Comparison of ENCODE assay signal across 1 cellular context in the genomic region with DNA sequence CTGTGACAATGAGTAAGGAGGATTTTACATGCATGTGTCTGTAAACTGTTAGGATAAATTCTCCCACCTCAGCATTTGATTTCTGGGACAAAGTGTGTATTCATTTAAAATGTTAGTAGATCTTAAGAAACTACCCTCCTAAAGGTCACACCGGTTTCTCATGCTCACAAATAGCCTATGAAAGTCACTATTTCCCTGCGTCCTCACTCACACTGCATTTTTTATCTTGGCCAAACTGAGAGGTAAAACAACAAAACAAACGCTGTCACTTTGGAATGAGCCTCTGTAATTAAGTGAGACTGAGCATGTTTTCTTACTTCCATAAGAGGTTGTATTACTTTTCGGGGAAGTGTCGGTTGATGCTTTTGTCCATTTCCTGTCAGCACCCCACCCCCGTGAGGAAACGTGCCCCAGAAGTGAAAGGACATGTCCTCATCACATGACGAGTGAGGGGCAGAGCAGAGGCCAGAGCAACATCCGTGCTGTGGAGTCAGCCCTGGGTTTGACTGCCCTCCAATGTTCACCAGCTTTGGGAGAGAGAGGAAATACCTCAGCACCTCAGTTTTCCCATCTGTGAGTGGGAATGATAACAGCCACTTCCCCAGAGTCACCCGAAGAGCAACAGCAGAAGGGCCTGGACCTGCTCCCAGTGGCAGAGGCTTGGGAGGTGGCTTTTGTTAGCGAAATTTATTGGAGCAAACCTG.
TF ChIP-seq lines count a peak whose summit lies in the region.

No MANE protein-coding gene starts in this region.

TF ChIP-seq in GM23338, 12 proteins besides CTCF, POLR2A, EP300 and RAD21 (continued from another document):
- TF ChIP-seq, protein P1, sequence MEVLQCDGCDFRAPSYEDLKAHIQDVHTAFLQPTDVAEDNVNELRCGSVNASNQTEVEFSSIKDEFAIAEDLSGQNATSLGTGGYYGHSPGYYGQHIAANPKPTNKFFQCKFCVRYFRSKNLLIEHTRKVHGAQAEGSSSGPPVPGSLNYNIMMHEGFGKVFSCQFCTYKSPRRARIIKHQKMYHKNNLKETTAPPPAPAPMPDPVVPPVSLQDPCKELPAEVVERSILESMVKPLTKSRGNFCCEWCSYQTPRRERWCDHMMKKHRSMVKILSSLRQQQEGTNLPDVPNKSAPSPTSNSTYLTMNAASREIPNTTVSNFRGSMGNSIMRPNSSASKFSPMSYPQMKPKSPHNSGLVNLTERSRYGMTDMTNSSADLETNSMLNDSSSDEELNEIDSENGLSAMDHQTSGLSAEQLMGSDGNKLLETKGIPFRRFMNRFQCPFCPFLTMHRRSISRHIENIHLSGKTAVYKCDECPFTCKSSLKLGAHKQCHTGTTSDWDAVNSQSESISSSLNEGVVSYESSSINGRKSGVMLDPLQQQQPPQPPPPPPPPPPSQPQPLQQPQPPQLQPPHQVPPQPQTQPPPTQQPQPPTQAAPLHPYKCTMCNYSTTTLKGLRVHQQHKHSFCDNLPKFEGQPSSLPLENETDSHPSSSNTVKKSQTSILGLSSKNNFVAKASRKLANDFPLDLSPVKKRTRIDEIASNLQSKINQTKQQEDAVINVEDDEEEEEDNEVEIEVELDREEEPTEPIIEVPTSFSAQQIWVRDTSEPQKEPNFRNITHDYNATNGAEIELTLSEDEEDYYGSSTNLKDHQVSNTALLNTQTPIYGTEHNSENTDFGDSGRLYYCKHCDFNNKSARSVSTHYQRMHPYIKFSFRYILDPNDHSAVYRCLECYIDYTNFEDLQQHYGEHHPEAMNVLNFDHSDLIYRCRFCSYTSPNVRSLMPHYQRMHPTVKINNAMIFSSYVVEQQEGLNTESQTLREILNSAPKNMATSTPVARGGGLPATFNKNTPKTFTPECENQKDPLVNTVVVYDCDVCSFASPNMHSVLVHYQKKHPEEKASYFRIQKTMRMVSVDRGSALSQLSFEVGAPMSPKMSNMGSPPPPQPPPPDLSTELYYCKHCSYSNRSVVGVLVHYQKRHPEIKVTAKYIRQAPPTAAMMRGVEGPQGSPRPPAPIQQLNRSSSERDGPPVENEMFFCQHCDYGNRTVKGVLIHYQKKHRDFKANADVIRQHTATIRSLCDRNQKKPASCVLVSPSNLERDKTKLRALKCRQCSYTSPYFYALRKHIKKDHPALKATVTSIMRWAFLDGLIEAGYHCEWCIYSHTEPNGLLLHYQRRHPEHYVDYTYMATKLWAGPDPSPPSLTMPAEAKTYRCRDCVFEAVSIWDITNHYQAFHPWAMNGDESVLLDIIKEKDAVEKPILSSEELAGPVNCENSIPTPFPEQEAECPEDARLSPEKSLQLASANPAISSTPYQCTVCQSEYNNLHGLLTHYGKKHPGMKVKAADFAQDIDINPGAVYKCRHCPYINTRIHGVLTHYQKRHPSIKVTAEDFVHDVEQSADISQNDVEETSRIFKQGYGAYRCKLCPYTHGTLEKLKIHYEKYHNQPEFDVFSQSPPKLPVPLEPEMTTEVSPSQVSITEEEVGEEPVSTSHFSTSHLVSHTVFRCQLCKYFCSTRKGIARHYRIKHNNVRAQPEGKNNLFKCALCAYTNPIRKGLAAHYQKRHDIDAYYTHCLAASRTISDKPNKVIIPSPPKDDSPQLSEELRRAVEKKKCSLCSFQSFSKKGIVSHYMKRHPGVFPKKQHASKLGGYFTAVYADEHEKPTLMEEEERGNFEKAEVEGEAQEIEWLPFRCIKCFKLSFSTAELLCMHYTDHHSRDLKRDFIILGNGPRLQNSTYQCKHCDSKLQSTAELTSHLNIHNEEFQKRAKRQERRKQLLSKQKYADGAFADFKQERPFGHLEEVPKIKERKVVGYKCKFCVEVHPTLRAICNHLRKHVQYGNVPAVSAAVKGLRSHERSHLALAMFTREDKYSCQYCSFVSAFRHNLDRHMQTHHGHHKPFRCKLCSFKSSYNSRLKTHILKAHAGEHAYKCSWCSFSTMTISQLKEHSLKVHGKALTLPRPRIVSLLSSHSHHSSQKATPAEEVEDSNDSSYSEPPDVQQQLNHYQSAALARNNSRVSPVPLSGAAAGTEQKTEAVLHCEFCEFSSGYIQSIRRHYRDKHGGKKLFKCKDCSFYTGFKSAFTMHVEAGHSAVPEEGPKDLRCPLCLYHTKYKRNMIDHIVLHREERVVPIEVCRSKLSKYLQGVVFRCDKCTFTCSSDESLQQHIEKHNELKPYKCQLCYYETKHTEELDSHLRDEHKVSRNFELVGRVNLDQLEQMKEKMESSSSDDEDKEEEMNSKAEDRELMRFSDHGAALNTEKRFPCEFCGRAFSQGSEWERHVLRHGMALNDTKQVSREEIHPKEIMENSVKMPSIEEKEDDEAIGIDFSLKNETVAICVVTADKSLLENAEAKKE (CRISPR knock-in tag; IDR thresholded peaks at IDR 0.05) = no peak
- no peak for TF ChIP-seq STAT1 (IDR thresholded peaks at IDR 0.05; ENCODE audit: unreplicated experiment)
- no peak for TF ChIP-seq ZNF114 (CRISPR knock-in tag; IDR thresholded peaks at IDR 0.05)
- TF ChIP-seq, protein P2, sequence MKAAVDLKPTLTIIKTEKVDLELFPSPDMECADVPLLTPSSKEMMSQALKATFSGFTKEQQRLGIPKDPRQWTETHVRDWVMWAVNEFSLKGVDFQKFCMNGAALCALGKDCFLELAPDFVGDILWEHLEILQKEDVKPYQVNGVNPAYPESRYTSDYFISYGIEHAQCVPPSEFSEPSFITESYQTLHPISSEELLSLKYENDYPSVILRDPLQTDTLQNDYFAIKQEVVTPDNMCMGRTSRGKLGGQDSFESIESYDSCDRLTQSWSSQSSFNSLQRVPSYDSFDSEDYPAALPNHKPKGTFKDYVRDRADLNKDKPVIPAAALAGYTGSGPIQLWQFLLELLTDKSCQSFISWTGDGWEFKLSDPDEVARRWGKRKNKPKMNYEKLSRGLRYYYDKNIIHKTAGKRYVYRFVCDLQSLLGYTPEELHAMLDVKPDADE (IDR thresholded peaks at IDR 0.05) = no peak
- no peak for TF ChIP-seq EZH2phosphoT487 (IDR thresholded peaks at IDR 0.05; ENCODE audit: unreplicated experiment)
TF ChIP-seq in GM23338: peak in this region for 0.
